8 cellular contexts compared by ENCODE assay signal in genomic region chr13:30422056-30422914, GRCh38. TPM values are rescaled to one million over a fixed set of nuclear protein-coding genes. Genes with fewer than 3 reads are reported as not detected.
DNase-seq lines count a peak whose midpoint lies in the region; TF ChIP-seq lines count a peak whose summit lies in the region.

UBE2L5 (plus strand) TSS chr13:30422493; CDS start chr13:30427991, 5,498 bp downstream.

- H3K27ac ChIP-seq in skin epidermis, result peak within 1 kb of the TSS; percentile 47 to 94 (median 89)

- peak; percentile 54 for DNase-seq in GM04504 (ENCODE audit: low read depth)
- peak; percentile 63 for DNase-seq in H4 (ENCODE audit: low spot score)
- DNase-seq in NAMALWA (ENCODE audit: low spot score), result peak; percentile 83
- peak; percentile 80 for DNase-seq in UCSD-AML1 (lab: John Stamatoyannopoulos, UW; ENCODE audit: unreplicated experiment)
- peak; percentile 77 to 85 for DNase-seq in cardiac fibroblast (ENCODE audit: low read depth in 2 of 2)
- peak; percentile 56 for DNase-seq in inferior parietal cortex (ENCODE audit: extremely low spot score)
- DNase-seq in KG1 (lab: John Stamatoyannopoulos, UW), result no peak

- no peak for TF ChIP-seq CTCF in cardiac fibroblast (IDR thresholded peaks at IDR 0.05; ENCODE audit: low read depth, low read length)

- H3K4me3 ChIP-seq in cardiac fibroblast (replicated peaks in 1 of 2; ENCODE audit: low read depth in 2 of 2, low read length in 2 of 2), result peak within 1 kb of the TSS; percentile 63
- H3K4me3 ChIP-seq in skin epidermis, result peak within 1 kb of the TSS; percentile 39 to 55 (median 52)

RNA-seq across cellular contexts. Expression of gene UBE2L5, which starts in this region (rescaled TPM):
- not detected in 2 replicates for total RNA-seq in H4 (2014; rRNA removed; shearing (Covaris generic))

Comparison
In these comparisons a context has a peak if more than half of its experiments do, and no peak if none do; other contexts are left out.
1. Peak in DNase-seq in H4; RNA of the gene not detected or under 1 TPM.